Comparison of ENCODE assay signal across 24 cellular contexts in genomic region chr17:1480747-1481465, GRCh38. TPM values are rescaled to one million over a fixed set of nuclear protein-coding genes. Genes with fewer than 3 reads are reported as not detected.
DNase-seq lines count a peak whose midpoint lies in the region; ATAC-seq and TF ChIP-seq lines count a peak whose summit lies in the region.
"Had no signal": no experiment of that assay in that cellular context is flagged by ENCODE, and none has a peak within 500 bp of the region (broad histone marks: within the 10 kb centered on the region; RNA-seq: fewer than 3 reads in every experiment).

No MANE protein-coding gene starts in this region.

- no peak for TF ChIP-seq POLR2A in breast epithelium (IDR thresholded peaks at IDR 0.05)

- no peak overlapping the region for H3K9ac ChIP-seq in neural progenitor cell
- H3K9ac ChIP-seq: parathyroid adenoma had no signal

- peaks cover 13% of the 10 kb centered on the region for H3K36me3 Mint-ChIP-seq in central memory CD8-positive, alpha-beta T cell (ENCODE audit: insufficient read depth)
- H3K36me3 Mint-ChIP-seq in neural progenitor cell = peaks cover 11% of the 10 kb centered on the region

- H3K4me3 ChIP-seq in HEK293 (ENCODE audit: low read depth, low read length) (no peak overlapping the region), neural progenitor cell (no peak overlapping the region), breast epithelium (no peak overlapping the region)
- H3K4me3 ChIP-seq: adrenal gland, vagina had no signal

- H3K27me3 ChIP-seq in neural progenitor cell (peaks cover 2% of the 10 kb centered on the region), breast epithelium (no peaks in the 10 kb centered on the region)
- H3K27me3 ChIP-seq: adrenal gland, vagina had no signal

- intact Hi-C loops in breast epithelium (cut with DNase I; ENCODE audit: low total_unique reads) = no loop called here

- ATAC-seq in central memory CD8-positive, alpha-beta T cell (replicated peaks; ENCODE audit: extremely low read depth, poor library complexity, severe bottlenecking) = no peak
- ATAC-seq in HG03439 (IDR thresholded peaks at IDR 0.05; ENCODE audit: unreplicated experiment) (no peak), HG03442 (IDR thresholded peaks at IDR 0.05; ENCODE audit: unreplicated experiment) (no peak)
- ATAC-seq: esophagus mucosa had no signal

- DNase-seq in AG20443 (ENCODE audit: low spot score) = peak; percentile 53
- no peak for DNase-seq in central memory CD8-positive, alpha-beta T cell (ENCODE audit: low spot score in 2 of 2)
- DNase-seq in neural progenitor cell (ENCODE audit: low spot score) = no peak
- DNase-seq in breast epithelium (ENCODE audit: low spot score in 2 of 2) = no peak
- DNase-seq in C1 segment of cervical spinal cord (lab: John Stamatoyannopoulos, UW) = no peak
- DNase-seq: ACHN; activated CD4-positive, alpha-beta T cell treated with anti-CD3 and anti-CD28 coated beads, Interleukin-2, amount 50 U/mL, for 1 hour; activated CD8-positive, alpha-beta memory T cell treated with anti-CD3 and anti-CD28 coated beads, Interleukin-2, amount 50 U/mL, for 48 hours; activated effector memory CD4-positive, alpha-beta T cell treated with anti-CD3 and anti-CD28 coated beads, Interleukin-2, amount 50 U/mL, for 16 hours; CD4-positive, alpha-beta memory T cell; DMS79; hypothalamus; kidney; NCI-H1436; NCI-H526; stimulated activated CD4-positive, alpha-beta T cell treated with anti-CD3 and anti-CD28 coated beads, Interleukin-2, amount 100 ng/mL, for 24 hours had no signal

- no peak overlapping the region for H2AFZ ChIP-seq in neural progenitor cell (replicated peaks)
- H2AFZ ChIP-seq: parathyroid adenoma had no signal

- H3F3A ChIP-seq in neural progenitor cell (ENCODE audit: low read depth) = peaks cover 14% of the 10 kb centered on the region

- no peak overlapping the region for H3K27ac ChIP-seq in HEK293 (ENCODE audit: extremely low read depth, low read depth, low read length)
- no peak overlapping the region for H3K27ac ChIP-seq in neural progenitor cell
- H3K27ac ChIP-seq in breast epithelium = no peak overlapping the region
- H3K27ac ChIP-seq: adrenal gland, parathyroid adenoma, vagina had no signal

- POLR2A ChIA-PET in HEK293 (lab: Yijun Ruan, JAX) = no interaction called here

- no peak overlapping the region for H3K4me3 Mint-ChIP-seq in central memory CD8-positive, alpha-beta T cell
- no peak overlapping the region for H3K4me3 Mint-ChIP-seq in neural progenitor cell
- H3K4me3 Mint-ChIP-seq: CD4-positive, alpha-beta memory T cell; stimulated activated naive CD8-positive, alpha-beta T cell treated with anti-CD3 and anti-CD28 coated beads, Interleukin-15, Interleukin-2, amounts not matched to agents 100 ng/mL and 50 ng/mL, for 24 hours had no signal

- no peaks in the 10 kb centered on the region for H3K79me2 ChIP-seq in neural progenitor cell (ENCODE audit: low read depth)
- H3K79me2 ChIP-seq: parathyroid adenoma had no signal

- peaks cover 5% of the 10 kb centered on the region for H4K20me1 ChIP-seq in neural progenitor cell (ENCODE audit: low read depth)

- TF ChIP-seq CTCF in HEK293 (tag by site-specific recombination; IDR thresholded peaks at IDR 0.05) = no peak
- no peak for TF ChIP-seq CTCF in neural progenitor cell (IDR thresholded peaks at IDR 0.05)
- no peak for TF ChIP-seq CTCF in breast epithelium (IDR thresholded peaks at IDR 0.05)

- H3K9me3 Mint-ChIP-seq in central memory CD8-positive, alpha-beta T cell = no peaks in the 10 kb centered on the region
- H3K9me3 Mint-ChIP-seq in neural progenitor cell = no peaks in the 10 kb centered on the region
- H3K9me3 Mint-ChIP-seq: CD4-positive, alpha-beta memory T cell; stimulated activated naive CD8-positive, alpha-beta T cell treated with anti-CD3 and anti-CD28 coated beads, Interleukin-15, Interleukin-2, amounts not matched to agents 100 ng/mL and 50 ng/mL, for 24 hours had no signal

- H3K4me1 ChIP-seq in HEK293 (ENCODE audit: control insufficient read depth, insufficient read depth, low read length) (peaks cover 4% of the 10 kb centered on the region; the same call in 1 of the 2 replicates), neural progenitor cell (peaks cover 9% of the 10 kb centered on the region), breast epithelium (no peaks in the 10 kb centered on the region)

- H3K4me1 Mint-ChIP-seq in central memory CD8-positive, alpha-beta T cell = peaks cover 8% of the 10 kb centered on the region
- peaks cover 14% of the 10 kb centered on the region for H3K4me1 Mint-ChIP-seq in neural progenitor cell

- no peaks in the 10 kb centered on the region for H3K27me3 Mint-ChIP-seq in central memory CD8-positive, alpha-beta T cell
- H3K27me3 Mint-ChIP-seq in neural progenitor cell (ENCODE audit: insufficient read depth, low read depth) = peaks cover 2% of the 10 kb centered on the region
- H3K27me3 Mint-ChIP-seq: CD4-positive, alpha-beta memory T cell; stimulated activated naive CD8-positive, alpha-beta T cell treated with anti-CD3 and anti-CD28 coated beads, Interleukin-15, Interleukin-2, amounts not matched to agents 100 ng/mL and 50 ng/mL, for 24 hours had no signal

- H3K9me3 ChIP-seq in HEK293 (ENCODE audit: control insufficient read depth, insufficient read depth, low read depth, low read length) (no peaks in the 10 kb centered on the region), neural progenitor cell (ENCODE audit: low read depth) (no peaks in the 10 kb centered on the region), breast epithelium (no peaks in the 10 kb centered on the region)
- H3K9me3 ChIP-seq: adrenal gland, vagina had no signal

- CTCF ChIA-PET in HEK293 (lab: Yijun Ruan, JAX) = interaction anchor here (0.6 kb wide), 1 partner anchor 116 kb away, joined by 3 read pairs; no protein-coding TSS in a partner anchor

- H3K4me2 ChIP-seq in neural progenitor cell = no peak overlapping the region

- peaks cover 27 to 71% of the 10 kb centered on the region in 2 experiments; a peak in 2 of 3 replicates for H3K36me3 ChIP-seq in HEK293 (ENCODE audit: control insufficient read depth in 2 of 2, insufficient read depth in 1 of 2, low read length in 2 of 2)
- no peaks in the 10 kb centered on the region for H3K36me3 ChIP-seq in neural progenitor cell
- peaks cover 4% of the 10 kb centered on the region for H3K36me3 ChIP-seq in breast epithelium

- peak overlapping the region; percentile 75 for H3K27ac Mint-ChIP-seq in central memory CD8-positive, alpha-beta T cell (ENCODE audit: low read depth)
- H3K27ac Mint-ChIP-seq in neural progenitor cell = peak overlapping the region; percentile 8
- H3K27ac Mint-ChIP-seq: stimulated activated naive CD8-positive, alpha-beta T cell treated with anti-CD3 and anti-CD28 coated beads, Interleukin-15, Interleukin-2, amounts not matched to agents 100 ng/mL and 50 ng/mL, for 24 hours had no signal

TF ChIP-seq in HEK293, 187 proteins besides CTCF, POLR2A, EP300 and RAD21 (continues in another document):
- TF ChIP-seq ZNF555 (tag by site-specific recombination; conservative IDR thresholded peaks at IDR 0.05) (no peak), ZNF324 (tag by site-specific recombination; IDR thresholded peaks at IDR 0.05) (no peak), ZFP69B (tag by site-specific recombination; IDR thresholded peaks at IDR 0.05) (no peak), ZNF394 (tag by site-specific recombination; IDR thresholded peaks at IDR 0.05; ENCODE audit: borderline replicate concordance) (no peak), ZNF2 (tag by site-specific recombination; IDR thresholded peaks at IDR 0.05) (no peak), ZNF10 (tag by site-specific recombination; IDR thresholded peaks at IDR 0.05) (no peak), ZNF175 (tag by site-specific recombination; IDR thresholded peaks at IDR 0.05) (no peak), ZNF366 (tag by site-specific recombination; conservative IDR thresholded peaks at IDR 0.05) (no peak), KLF9 (tag by site-specific recombination; IDR thresholded peaks at IDR 0.05; ENCODE audit: low read depth) (no peak), ZNF335 (tag by site-specific recombination; conservative IDR thresholded peaks at IDR 0.05) (no peak)
- TF ChIP-seq, protein P1, sequence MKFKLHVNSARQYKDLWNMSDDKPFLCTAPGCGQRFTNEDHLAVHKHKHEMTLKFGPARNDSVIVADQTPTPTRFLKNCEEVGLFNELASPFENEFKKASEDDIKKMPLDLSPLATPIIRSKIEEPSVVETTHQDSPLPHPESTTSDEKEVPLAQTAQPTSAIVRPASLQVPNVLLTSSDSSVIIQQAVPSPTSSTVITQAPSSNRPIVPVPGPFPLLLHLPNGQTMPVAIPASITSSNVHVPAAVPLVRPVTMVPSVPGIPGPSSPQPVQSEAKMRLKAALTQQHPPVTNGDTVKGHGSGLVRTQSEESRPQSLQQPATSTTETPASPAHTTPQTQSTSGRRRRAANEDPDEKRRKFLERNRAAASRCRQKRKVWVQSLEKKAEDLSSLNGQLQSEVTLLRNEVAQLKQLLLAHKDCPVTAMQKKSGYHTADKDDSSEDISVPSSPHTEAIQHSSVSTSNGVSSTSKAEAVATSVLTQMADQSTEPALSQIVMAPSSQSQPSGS (tag by site-specific recombination; IDR thresholded peaks at IDR 0.05; ENCODE audit: low read depth) = 0 out of 2 replicates have a peak, but pooled peaks have one; percentile 14
- TF ChIP-seq, protein P2, sequence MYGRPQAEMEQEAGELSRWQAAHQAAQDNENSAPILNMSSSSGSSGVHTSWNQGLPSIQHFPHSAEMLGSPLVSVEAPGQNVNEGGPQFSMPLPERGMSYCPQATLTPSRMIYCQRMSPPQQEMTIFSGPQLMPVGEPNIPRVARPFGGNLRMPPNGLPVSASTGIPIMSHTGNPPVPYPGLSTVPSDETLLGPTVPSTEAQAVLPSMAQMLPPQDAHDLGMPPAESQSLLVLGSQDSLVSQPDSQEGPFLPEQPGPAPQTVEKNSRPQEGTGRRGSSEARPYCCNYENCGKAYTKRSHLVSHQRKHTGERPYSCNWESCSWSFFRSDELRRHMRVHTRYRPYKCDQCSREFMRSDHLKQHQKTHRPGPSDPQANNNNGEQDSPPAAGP (tag by site-specific recombination; IDR thresholded peaks at IDR 0.05) = no peak

RNA-seq across cellular contexts. Expression of gene MYO1C, which starts 11.6 kb away (rescaled TPM):
- total RNA-seq in neural progenitor cell (ENCODE audit: low replicate concordance) = 28.7 and 40.6 TPM in 2 replicates
- 100 to 1,000 TPM in 2 of 3 donors, 10 to 100 TPM in 1; 99.5 to 235 (median 137) TPM for total RNA-seq in breast epithelium

RNA-seq across cellular contexts. Expression of gene CRK, which starts 24.9 kb away (rescaled TPM):
- 52.2 and 59.6 TPM in 2 replicates for total RNA-seq in neural progenitor cell (ENCODE audit: low replicate concordance)
- 10 to 100 TPM; 73.7 to 84.5 (median 76.8) TPM for total RNA-seq in breast epithelium

RNA-seq across cellular contexts. Expression of gene INPP5K, which starts 35.5 kb away (rescaled TPM):
- 11.7 and 20.9 TPM in 2 replicates for total RNA-seq in neural progenitor cell (ENCODE audit: low replicate concordance)
- 100 to 1,000 TPM in 1 of 3 donors, 10 to 100 TPM in 2; 75.2 to 177 (median 88.8) TPM for total RNA-seq in breast epithelium
